8 cellular contexts compared by ENCODE assay signal in genomic region chr10:71766717-71767419, GRCh38. TPM values are rescaled to one million over a fixed set of nuclear protein-coding genes. Genes with fewer than 3 reads are reported as not detected.
A peak's percentile ranks its signal among the peaks of the same experiment; 100 is the strongest.
DNase-seq lines count a peak whose midpoint lies in the region; ATAC-seq, FAIRE-seq and TF ChIP-seq lines count a peak whose summit lies in the region.

No MANE protein-coding gene starts in this region.

- no peak for FAIRE-seq in bronchial epithelial cell (lab: Jason Lieb, UNC)

- ATAC-seq in right lobe of liver (peak; percentile 62 to 72 (median 67)), HG03469 (IDR thresholded peaks at IDR 0.05; ENCODE audit: unreplicated experiment) (no peak), HG02981 (IDR thresholded peaks at IDR 0.05; ENCODE audit: unreplicated experiment) (no peak)

- TF ChIP-seq CTCF in bronchial epithelial cell (IDR thresholded peaks at IDR 0.05; ENCODE audit: insufficient read depth, low read length, severe bottlenecking) (no peak), right lobe of liver (IDR thresholded peaks at IDR 0.05) (no peak), thyroid gland (IDR thresholded peaks at IDR 0.05) (no peak), GM10266 (IDR thresholded peaks at IDR 0.05; ENCODE audit: control insufficient read depth, insufficient read depth, low read depth, missing control alignments) (no peak)

- H3K36me3 ChIP-seq in BLaER1 treated with 17β-estradiol and CSF1 and Interleukin-3, amounts not matched to agents 10 nM and 100 nM, result peaks cover 0 to 93% (median 24%) of the 10 kb centered on the region in 11 experiments; a peak in 12 of 22 replicates
- H3K36me3 ChIP-seq in bronchial epithelial cell (ENCODE audit: control insufficient read depth, insufficient read depth, low read length) (no peaks in the 10 kb centered on the region), right lobe of liver (no peaks in the 10 kb centered on the region), thyroid gland (no peaks in the 10 kb centered on the region)

- peak overlapping the region in 1 of 10 experiments; percentile 96; a peak in 1 of 20 replicates for H3K4me3 ChIP-seq in BLaER1 treated with 17β-estradiol and CSF1 and Interleukin-3, amounts not matched to agents 10 nM and 100 nM
- no peak overlapping the region for H3K4me3 ChIP-seq in bronchial epithelial cell (ENCODE audit: low read depth, low read length)
- H3K4me3 ChIP-seq in right lobe of liver, result no peak overlapping the region
- no peak overlapping the region for H3K4me3 ChIP-seq in thyroid gland (replicated peaks in 1 of 3)

- intact Hi-C loops in right lobe of liver (cut with DNase I) (no loop called here), thyroid gland (cut with DNase I) (no loop called here)

- peak overlapping the region in 8 of 11 experiments; percentile 25 to 98 (median 77); a peak in 12 of 22 replicates for H3K27ac ChIP-seq in BLaER1 treated with 17β-estradiol and CSF1 and Interleukin-3, amounts not matched to agents 10 nM and 100 nM
- peak overlapping the region in 2 of 3 donors; percentile 19 to 78 for H3K27ac ChIP-seq in right lobe of liver
- H3K27ac ChIP-seq in thyroid gland, result peak overlapping the region; percentile 52 to 87 (median 85)

- no peaks in the 10 kb centered on the region for H3K27me3 ChIP-seq in BLaER1 treated with 17β-estradiol and CSF1 and Interleukin-3, amounts not matched to agents 10 nM and 100 nM
- H3K27me3 ChIP-seq in bronchial epithelial cell (ENCODE audit: control insufficient read depth, insufficient read depth, low read length) (no peaks in the 10 kb centered on the region), right lobe of liver (no peaks in the 10 kb centered on the region), thyroid gland (no peaks in the 10 kb centered on the region)

- H3K4me2 ChIP-seq in BLaER1 treated with 17β-estradiol and CSF1 and Interleukin-3, amounts not matched to agents 10 nM and 100 nM, result peak overlapping the region; percentile 49 to 100 (median 98)

- WGBS in right lobe of liver (ENCODE audit: insufficient coverage, low coverage, low lambda C conversion rate, missing lambda C conversion rate), result 11% methylated on average over 2 of the region's 10 CpGs
- WGBS in thyroid gland, 2 donors, result 63 to 69% methylated on average over 7 to 10 of the region's 10 CpGs

- DNase-seq in LoVo (ENCODE audit: low spot score) (peak; percentile 89), bronchial epithelial cell (ENCODE audit: low read depth) (peak; percentile 87), right lobe of liver (peak in 2 of 3 donors; percentile 75 to 84), thyroid gland (peak in 1 of 2 donors; percentile 29), GM10266 (ENCODE audit: extremely low spot score) (no peak)

- H3K9me3 ChIP-seq in BLaER1 treated with 17β-estradiol and CSF1 and Interleukin-3, amounts not matched to agents 10 nM and 100 nM (replicated peaks in 1 of 11), result no peaks in the 10 kb centered on the region
- H3K9me3 ChIP-seq in right lobe of liver (no peaks in the 10 kb centered on the region), thyroid gland (no peaks in the 10 kb centered on the region)

- H3K9ac ChIP-seq in BLaER1 treated with 17β-estradiol and CSF1 and Interleukin-3, amounts not matched to agents 10 nM and 100 nM, result peak overlapping the region in 9 of 11 experiments; percentile 16 to 69 (median 46); a peak in 12 of 22 replicates

- peaks cover 0 to 100% (median 53%) of the 10 kb centered on the region in 11 experiments; a peak in 12 of 22 replicates for H4K20me1 ChIP-seq in BLaER1 treated with 17β-estradiol and CSF1 and Interleukin-3, amounts not matched to agents 10 nM and 100 nM

- peaks cover 57 to 100% (median 95%) of the 10 kb centered on the region in 10 experiments for H3K4me1 ChIP-seq in BLaER1 treated with 17β-estradiol and CSF1 and Interleukin-3, amounts not matched to agents 10 nM and 100 nM
- peaks cover 0 to 20% (median 8%) of the 10 kb centered on the region in 4 donors for H3K4me1 ChIP-seq in right lobe of liver
- H3K4me1 ChIP-seq in thyroid gland, result peaks cover 10 to 86% of the 10 kb centered on the region in 2 donors

- no peak for TF ChIP-seq POLR2A in right lobe of liver (IDR thresholded peaks at IDR 0.05)
- TF ChIP-seq POLR2A in thyroid gland (IDR thresholded peaks at IDR 0.05), result no peak

RNA-seq across cellular contexts. Expression of gene VSIR, which starts 6.5 kb away (rescaled TPM):
- total RNA-seq in bronchial epithelial cell, result 6.8 and 7.9 TPM in 2 replicates
- total RNA-seq in right lobe of liver, result 10 to 100 TPM in 3 of 6 experiments, 1 to 10 TPM in 3; 6.1 to 17.1 (median 10.1) TPM
- total RNA-seq in thyroid gland, result 10 to 100 TPM; 20.0 to 27.2 (median 21.3) TPM

RNA-seq across cellular contexts. Expression of gene C10orf105, which starts 47.3 kb away (rescaled TPM):
- total RNA-seq in bronchial epithelial cell (not detected in 2 replicates), right lobe of liver (under 1 TPM in 1 of 6 experiments, not detected in 5; 0.05 TPM), thyroid gland (not detected)

Comparison
In these comparisons a context has a peak if more than half of its experiments do, and no peak if none do; other contexts are left out.
1. ATAC-seq: peak in right lobe of liver (4 of 4); none in HG03469 (single experiment) and HG02981 (single experiment).
2. Peak in every context shown above with its lines, with median percentiles within 50 percentile points of each other: H3K27ac ChIP-seq.